In the genomic region with DNA sequence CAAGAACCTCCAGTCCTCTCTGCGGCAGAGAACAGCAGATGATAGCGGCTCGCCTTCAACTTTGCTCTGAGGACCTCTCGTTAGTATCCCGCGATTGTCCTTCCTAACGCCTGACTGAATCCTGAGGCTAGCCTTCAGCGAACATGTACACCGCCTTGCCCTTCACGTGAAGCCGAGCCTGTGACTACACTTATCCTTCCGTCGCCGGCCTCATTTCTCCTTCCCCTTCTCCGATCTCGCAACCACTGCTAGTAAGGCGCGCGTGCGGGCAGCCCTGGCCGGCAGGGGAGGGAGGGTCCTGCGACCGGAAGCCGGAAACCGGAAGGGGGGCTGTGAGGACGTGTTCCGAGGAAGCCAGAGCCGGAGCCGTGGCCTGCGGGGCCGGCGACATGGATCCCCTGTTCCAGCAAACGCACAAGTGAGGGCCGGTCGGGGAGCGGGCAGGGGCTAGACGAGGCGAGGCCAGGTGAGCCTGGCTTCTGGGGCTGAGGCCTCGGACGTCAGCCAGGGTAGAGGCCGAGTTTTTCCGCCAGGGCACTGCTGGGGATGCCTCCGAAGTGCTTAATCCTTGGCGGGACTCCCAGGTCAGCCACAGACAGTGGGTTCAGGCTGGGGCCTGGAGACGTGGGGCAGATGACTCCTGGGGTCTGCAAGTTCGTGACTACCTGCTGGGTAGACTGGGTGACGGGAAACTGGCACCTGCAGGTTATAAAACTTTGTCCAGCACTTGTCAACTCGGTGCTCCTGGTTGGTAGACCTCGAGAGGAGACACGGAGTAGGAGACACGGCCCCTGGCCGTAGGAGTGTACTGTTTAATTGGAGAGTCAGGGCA, we compare ENCODE assay signal across 8 cellular contexts. TPM values are rescaled to one million over a fixed set of nuclear protein-coding genes. Genes with fewer than 3 reads are reported as not detected.
DNase-seq lines count a peak whose midpoint lies in the region; ATAC-seq, FAIRE-seq and TF ChIP-seq lines count a peak whose summit lies in the region.

GOSR2 (plus strand) TSS at position 357 of the 832 bp plus-strand sequence; CDS start at position 390, 33 bp downstream.

- H3K9me3 ChIP-seq in adrenal gland (replicated peaks in 1 of 3) (no peaks in the 10 kb centered on the region), heart right ventricle (no peaks in the 10 kb centered on the region), upper lobe of right lung (no peaks in the 10 kb centered on the region)

- H3K27ac ChIP-seq in adrenal gland (peak within 1 kb of the TSS; percentile 79 to 97 (median 92)), heart right ventricle (peak within 1 kb of the TSS; percentile 87 to 98 (median 95)), upper lobe of right lung (peak within 1 kb of the TSS; percentile 98)

- H3K27me3 Mint-ChIP-seq in progenitor cell of endocrine pancreas: peaks cover 3% of the 10 kb centered on the region

- peak within 1 kb of the TSS; percentile 100 for H3K27ac Mint-ChIP-seq in progenitor cell of endocrine pancreas

- peak; percentile 90 for ATAC-seq in HG02840 (IDR thresholded peaks at IDR 0.05; ENCODE audit: low FRiP score, unreplicated experiment)
- peak; percentile 96 to 100 (median 99) for ATAC-seq in heart right ventricle
- peak; percentile 99 for ATAC-seq in upper lobe of right lung

- peaks cover 14 to 36% of the 10 kb centered on the region in 2 donors for H3K4me1 ChIP-seq in adrenal gland (replicated peaks in 1 of 2)
- H3K4me1 ChIP-seq in heart right ventricle: peaks cover 6 to 50% (median 34%) of the 10 kb centered on the region in 9 donors
- H3K4me1 ChIP-seq in upper lobe of right lung: peaks cover 20% of the 10 kb centered on the region

- 0 to 1% (median 0%) methylated on average over 34 to 52 of the region's 52 CpGs for WGBS in adrenal gland, 4 donors
- 0% methylated on average over 52 of the region's 52 CpGs for WGBS in heart right ventricle, 2 donors

- peak; percentile 89 for DNase-seq in GM12892 (ENCODE audit: insufficient read length)
- DNase-seq in NCI-H1436 treated with DMSO at 0.1 percent for 48 hours (lab: John Stamatoyannopoulos, UW): peak; percentile 80
- peak; percentile 49 to 92 (median 75) for DNase-seq in T-helper 1 cell
- DNase-seq in adrenal gland: peak; percentile 84 to 90 (median 88)
- DNase-seq in heart right ventricle: peak; percentile 92
- DNase-seq in progenitor cell of endocrine pancreas (ENCODE audit: low spot score, unreplicated experiment): peak; percentile 77
- peak; percentile 96 for DNase-seq in upper lobe of right lung

- TF ChIP-seq POLR2A in GM12892 (IDR thresholded peaks at IDR 0.05; ENCODE audit: low read depth, low read length) (peak; percentile 98), adrenal gland (IDR thresholded peaks at IDR 0.05) (peak; percentile 72 to 75)

- peak within 1 kb of the TSS; percentile 80 for H3K4me3 Mint-ChIP-seq in progenitor cell of endocrine pancreas (ENCODE audit: low read depth)

- intact Hi-C loops in adrenal gland (cut with DNase I) (no loop called here), heart right ventricle (cut with DNase I) (no loop called here), upper lobe of right lung (cut with DNase I) (no loop called here)

- peaks cover 37% of the 10 kb centered on the region for H3K4me1 Mint-ChIP-seq in progenitor cell of endocrine pancreas (ENCODE audit: low read depth)

- TF ChIP-seq CTCF in adrenal gland (IDR thresholded peaks at IDR 0.05) (peak in 1 of 6 experiments; percentile 14), heart right ventricle (IDR thresholded peaks at IDR 0.05) (no peak), progenitor cell of endocrine pancreas (IDR thresholded peaks at IDR 0.05; ENCODE audit: unreplicated experiment) (no peak), upper lobe of right lung (IDR thresholded peaks at IDR 0.05) (no peak)

- H3K27me3 ChIP-seq in adrenal gland (no peaks in the 10 kb centered on the region), heart right ventricle (no peaks in the 10 kb centered on the region), upper lobe of right lung (no peaks in the 10 kb centered on the region)

- H3K4me3 ChIP-seq in adrenal gland: peak within 1 kb of the TSS; percentile 51 to 79 (median 65)
- H3K4me3 ChIP-seq in heart right ventricle: peak within 1 kb of the TSS; percentile 53 to 93 (median 80)
- peak within 1 kb of the TSS; percentile 79 for H3K4me3 ChIP-seq in upper lobe of right lung

- no peaks in the 10 kb centered on the region for H3K36me3 Mint-ChIP-seq in progenitor cell of endocrine pancreas (ENCODE audit: insufficient read depth)

- H3K9me3 Mint-ChIP-seq in progenitor cell of endocrine pancreas (ENCODE audit: low read depth): no peaks in the 10 kb centered on the region

- FAIRE-seq in GM12892 (lab: Jason Lieb, UNC): peak; percentile 94

- H3K36me3 ChIP-seq in adrenal gland (replicated peaks in 1 of 2) (no peaks in the 10 kb centered on the region), heart right ventricle (no peaks in the 10 kb centered on the region), upper lobe of right lung (no peaks in the 10 kb centered on the region)

RNA-seq across cellular contexts. Expression of gene GOSR2, which starts in this region (rescaled TPM):
- 29.6 TPM for polyA plus RNA-seq in GM12892 (2012; ENCODE audit: missing spikeins)
- 10 to 100 TPM; 32.3 to 69.0 (median 47.2) TPM for total RNA-seq in adrenal gland
- polyA plus RNA-seq in adrenal gland: 10 to 100 TPM; 14.4 to 69.2 (median 17.9) TPM
- 10 to 100 TPM; 33.3 to 47.3 (median 40.0) TPM for total RNA-seq in heart right ventricle
- 10 to 100 TPM; 20.3 to 44.4 TPM for polyA plus RNA-seq in heart right ventricle
- total RNA-seq in progenitor cell of endocrine pancreas: 57.1 and 63.2 TPM in 2 replicates
- 66.5 TPM for total RNA-seq in upper lobe of right lung

Comparison
In these comparisons a context has a peak if more than half of its experiments do, and no peak if none do; other contexts are left out.
1. Peak in every context shown above with its lines: DNase-seq, ATAC-seq, H3K4me3 ChIP-seq and H3K27ac ChIP-seq.